Comparison of ENCODE assay signal across 16 cellular contexts in the genomic region with DNA sequence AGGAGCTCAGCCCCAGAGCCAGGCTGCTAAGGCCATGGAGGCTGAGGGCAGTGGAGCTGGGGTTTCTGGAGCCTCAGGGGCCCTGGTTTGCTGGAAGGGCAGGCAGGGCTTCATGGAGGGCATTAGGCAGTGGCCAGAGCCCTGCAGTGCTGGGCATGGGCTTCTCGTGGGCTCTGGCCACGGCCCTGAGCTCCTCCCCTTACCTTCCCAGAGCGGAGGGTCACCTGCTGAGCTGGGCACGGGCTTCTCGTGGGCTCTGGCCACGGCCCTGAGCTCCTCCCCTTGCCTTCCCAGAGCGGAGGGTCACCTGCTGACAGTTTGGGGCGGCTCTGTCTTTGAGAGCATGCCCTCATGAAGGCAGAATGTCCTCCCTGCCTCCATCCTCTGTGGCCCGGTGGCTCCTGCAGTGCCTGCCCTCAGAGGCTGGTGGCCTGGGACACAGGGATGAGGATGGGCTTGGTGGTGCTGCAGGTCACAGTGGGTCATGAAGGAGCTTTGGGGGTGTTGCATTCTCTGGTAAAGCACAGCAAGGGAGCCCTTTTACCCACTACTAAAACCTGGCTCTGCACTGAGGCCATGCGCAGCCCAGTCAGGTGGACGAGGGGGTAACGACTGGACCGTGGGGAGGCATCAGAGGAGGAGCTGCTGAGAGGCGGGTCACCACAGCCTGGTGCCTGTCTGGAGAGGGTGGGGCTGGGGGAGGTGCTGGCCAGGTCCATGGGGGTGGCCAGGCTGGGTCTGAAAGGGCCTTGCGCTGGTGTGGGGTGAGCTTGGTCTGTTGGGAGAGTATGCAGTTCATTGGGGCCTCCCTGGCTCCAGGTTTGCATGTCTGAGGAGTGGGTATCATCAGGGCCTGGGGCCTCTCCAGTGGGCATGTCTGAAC. TPM values are rescaled to one million over a fixed set of nuclear protein-coding genes. Genes with fewer than 3 reads are reported as not detected.
"Had no signal": no experiment of that assay in that cellular context is flagged by ENCODE, and none has a peak within 500 bp of the region (broad histone marks: within the 10 kb centered on the region; RNA-seq: fewer than 3 reads in every experiment).

No MANE protein-coding gene starts in this region.

- H3K9me3 Mint-ChIP-seq: activated T-cell treated with anti-CD3 and anti-CD28 coated beads, Interleukin-2, amount 50 U/mL, for 72 hours; naive B cell; T-helper 2 cell treated with Interferon-gamma antibody and Interleukin-4, amounts not matched to agents 5 μg/mL and 100 μg/mL, for 36 hours had no signal

- H3K9me3 ChIP-seq: ascending aorta, prostate gland, spleen had no signal

- DNase-seq: activated gamma-delta T cell treated with Interleukin-2 at 50 U/mL for 16 hours; activated T-cell treated with anti-CD3 and anti-CD28 coated beads, Interleukin-2, amount 50 U/mL, for 72 hours; foreskin melanocyte; head of caudate nucleus; left colon; naive B cell; occipital lobe; spleen; stimulated activated CD4-positive, alpha-beta T cell treated with anti-CD3 and anti-CD28 coated beads, Interleukin-1b, Interleukin-23, amount 100 ng/mL, for 48 hours; stimulated activated naive CD4-positive, alpha-beta T cell had no signal

- H3K4me3 Mint-ChIP-seq: T-helper 2 cell treated with Interferon-gamma antibody and Interleukin-4, amounts not matched to agents 5 μg/mL and 100 μg/mL, for 36 hours had no signal

- H3K27me3 Mint-ChIP-seq: naive B cell had no signal

- H3K36me3 Mint-ChIP-seq: naive B cell had no signal

- H3K27ac Mint-ChIP-seq: activated T-cell treated with anti-CD3 and anti-CD28 coated beads, Interleukin-2, amount 50 U/mL, for 72 hours; T-helper 2 cell treated with Interferon-gamma antibody and Interleukin-4, amounts not matched to agents 5 μg/mL and 100 μg/mL, for 36 hours had no signal

- ATAC-seq: activated CD4-positive, CD25-positive, alpha-beta regulatory T cell treated with anti-CD3 and anti-CD28 coated beads, Interleukin-2, amount 50 U/mL, for 24 hours; activated T-cell treated with anti-CD3 and anti-CD28 coated beads, Interleukin-2, amount 50 U/mL, for 72 hours; left colon; sciatic nerve had no signal

- H3K27me3 ChIP-seq: ascending aorta, spleen had no signal

- H3K27ac ChIP-seq: ascending aorta, prostate gland, spleen had no signal

- H3K4me3 ChIP-seq: lung, prostate gland had no signal

RNA-seq across cellular contexts. Expression of a gene that starts 34.6 kb away (rescaled TPM):
- total RNA-seq: ascending aorta had no signal
